ENCODE assay signal across 19 cellular contexts in the genomic region with DNA sequence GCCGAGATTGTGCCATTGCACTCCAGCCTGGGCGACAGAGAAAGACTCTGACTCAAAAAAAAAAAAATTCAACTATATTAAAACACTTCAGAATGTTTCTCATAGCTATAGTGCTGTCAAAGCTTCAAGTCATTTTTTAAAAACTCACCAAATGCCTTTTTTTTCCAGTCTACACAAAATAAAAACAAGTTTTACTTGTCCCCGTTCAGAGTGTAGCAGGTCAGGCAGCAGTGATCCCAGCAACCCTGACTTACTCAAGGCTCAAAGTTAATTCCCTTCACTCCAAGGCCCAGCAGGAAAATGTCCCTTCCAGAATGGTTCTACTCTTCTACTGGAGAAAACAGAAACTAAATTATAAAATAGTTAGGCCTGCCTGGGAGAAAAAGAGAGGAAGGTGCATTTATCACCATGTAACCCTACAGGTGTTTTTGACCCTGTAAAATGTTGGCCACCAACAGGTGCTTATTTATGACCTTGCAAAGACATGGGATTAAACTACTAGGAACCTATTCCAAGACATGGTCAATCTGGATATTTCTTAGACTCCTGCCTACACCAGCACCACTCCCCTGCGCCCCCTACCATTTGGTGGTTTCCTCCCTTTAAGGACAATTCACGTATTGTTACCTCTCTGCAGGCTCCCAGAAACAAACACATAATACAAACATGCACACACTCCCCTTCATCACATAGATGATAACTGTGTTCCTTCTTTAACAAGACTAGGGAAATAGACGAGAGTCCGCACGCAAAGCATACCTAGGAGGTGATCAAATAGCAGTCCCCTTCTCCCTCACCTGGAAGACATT. TPM values are rescaled to one million over a fixed set of nuclear protein-coding genes. Genes with fewer than 3 reads are reported as not detected.
DNase-seq lines count a peak whose midpoint lies in the region; ATAC-seq and TF ChIP-seq lines count a peak whose summit lies in the region.
"Had no signal": no experiment of that assay in that cellular context is flagged by ENCODE, and none has a peak within 500 bp of the region (broad histone marks: within the 10 kb centered on the region; RNA-seq: fewer than 3 reads in every experiment).

No MANE protein-coding gene starts in this region.

- H3K27me3 Mint-ChIP-seq in stimulated activated memory B cell treated with anti-CD40 and anti-IgM and Interleukin-4, amounts not matched to agents 10 μg/mL and 1 μg/mL and 100 μg/mL, for 72 hours: no peaks in the 10 kb centered on the region

- H3K9me3 ChIP-seq in HEK293 (ENCODE audit: control insufficient read depth, insufficient read depth, low read depth, low read length) (no peaks in the 10 kb centered on the region), Panc1 (ENCODE audit: control insufficient read depth, insufficient read depth, low read depth, low read length) (no peaks in the 10 kb centered on the region), breast epithelium (no peaks in the 10 kb centered on the region)
- H3K9me3 ChIP-seq: tibial artery had no signal

- no peaks in the 10 kb centered on the region for H3K36me3 Mint-ChIP-seq in stimulated activated memory B cell treated with anti-CD40 and anti-IgM and Interleukin-4, amounts not matched to agents 10 μg/mL and 1 μg/mL and 100 μg/mL, for 72 hours

- H3K27ac ChIP-seq in HEK293 (ENCODE audit: extremely low read depth, low read depth, low read length): no peak overlapping the region
- H3K27ac ChIP-seq in Panc1 (ENCODE audit: low read length): no peak overlapping the region
- no peak overlapping the region for H3K27ac ChIP-seq in caudate nucleus (ENCODE audit: low read depth, low read length)
- H3K27ac ChIP-seq in breast epithelium: no peak overlapping the region
- H3K27ac ChIP-seq: HL-60, tibial artery, WERI-Rb-1 had no signal

- peak overlapping the region; percentile 88 for H3K27ac Mint-ChIP-seq in stimulated activated memory B cell treated with anti-CD40 and anti-IgM and Interleukin-4, amounts not matched to agents 10 μg/mL and 1 μg/mL and 100 μg/mL, for 72 hours

- POLR2A ChIA-PET in HEK293 (lab: Yijun Ruan, JAX) (interaction anchor here (1.1 kb wide), 1 partner anchor 37 kb away, joined by 3 read pairs; no protein-coding TSS in a partner anchor), Panc1 (lab: Charles Lee) (no interaction called here)

- no peaks in the 10 kb centered on the region for H3K9me3 Mint-ChIP-seq in stimulated activated memory B cell treated with anti-CD40 and anti-IgM and Interleukin-4, amounts not matched to agents 10 μg/mL and 1 μg/mL and 100 μg/mL, for 72 hours

- BruUV-seq in Panc1 (replicated peaks; lab: Mats Ljungman, UMichigan): no TSS peak

- TF ChIP-seq POLR2A in breast epithelium (IDR thresholded peaks at IDR 0.05): no peak

- H3K4me3 ChIP-seq in HEK293 (ENCODE audit: low read depth, low read length) (no peak overlapping the region), Panc1 (ENCODE audit: low read depth in 2 of 2, low read length in 2 of 2) (no peak overlapping the region), breast epithelium (no peak overlapping the region)
- H3K4me3 ChIP-seq: tibial artery had no signal

- H3K4me3 Mint-ChIP-seq in stimulated activated memory B cell treated with anti-CD40 and anti-IgM and Interleukin-4, amounts not matched to agents 10 μg/mL and 1 μg/mL and 100 μg/mL, for 72 hours: peak overlapping the region; percentile 51

- no peak for ATAC-seq in Panc1
- ATAC-seq in esophagus mucosa: peak; percentile 63
- no peak for ATAC-seq in stimulated activated memory B cell treated with anti-CD40 and anti-IgM and Interleukin-4, amounts not matched to agents 10 μg/mL and 1 μg/mL and 100 μg/mL, for 72 hours
- ATAC-seq in HG02852 (IDR thresholded peaks at IDR 0.05; ENCODE audit: unreplicated experiment): no peak

- H3K4me1 Mint-ChIP-seq in stimulated activated memory B cell treated with anti-CD40 and anti-IgM and Interleukin-4, amounts not matched to agents 10 μg/mL and 1 μg/mL and 100 μg/mL, for 72 hours: peaks cover 54% of the 10 kb centered on the region

- in situ Hi-C loops in Panc1 (cut with HindIII; ENCODE audit: low pct_unique_long_range_greater_than_20kb, low sequenced_read_pairs): no loop called here

- TF ChIP-seq CTCF in HEK293 (tag by site-specific recombination; IDR thresholded peaks at IDR 0.05): no peak
- TF ChIP-seq CTCF in Panc1 (IDR thresholded peaks at IDR 0.05): peak; percentile 11; the same call in 1 of the 2 replicates
- TF ChIP-seq CTCF in breast epithelium (IDR thresholded peaks at IDR 0.05): no peak

- H3K27me3 ChIP-seq in Panc1 (ENCODE audit: control insufficient read depth, insufficient read depth, low read length): no peaks in the 10 kb centered on the region
- no peaks in the 10 kb centered on the region for H3K27me3 ChIP-seq in breast epithelium
- H3K27me3 ChIP-seq: tibial artery had no signal

- H3K4me1 ChIP-seq in HEK293 (ENCODE audit: control insufficient read depth, insufficient read depth, low read length) (peaks cover 29% of the 10 kb centered on the region), Panc1 (ENCODE audit: control insufficient read depth, insufficient read depth, low read length) (peaks cover 23% of the 10 kb centered on the region), breast epithelium (peaks cover 0 to 2% of the 10 kb centered on the region in 2 donors)

- H3K36me3 ChIP-seq in HEK293 (ENCODE audit: control insufficient read depth in 2 of 2, insufficient read depth in 1 of 2, low read length in 2 of 2) (no peaks in the 10 kb centered on the region; a peak in 1 of 3 replicates), Panc1 (ENCODE audit: control insufficient read depth, insufficient read depth, low read length) (no peaks in the 10 kb centered on the region), breast epithelium (no peaks in the 10 kb centered on the region)
- H3K36me3 ChIP-seq: tibial artery, WERI-Rb-1 had no signal

- CTCF ChIA-PET in HEK293 (lab: Yijun Ruan, JAX) (no interaction called here), Panc1 (lab: Charles Lee) (interaction anchor here (0.7 kb wide), 1 partner anchor 31 kb away, joined by 3 read pairs; a partner anchor contains a TSS)

- intact Hi-C loops in Panc1 (cut with micrococcal nuclease; ENCODE audit: unreplicated experiment): no loop called here
- intact Hi-C loops in breast epithelium (cut with DNase I; ENCODE audit: low total_unique reads): no loop called here

- DNase-seq in Panc1 (ENCODE audit: low read depth, low spot score) (no peak), caudate nucleus (lab: John Stamatoyannopoulos, UW) (no peak), breast epithelium (ENCODE audit: low spot score in 2 of 2) (no peak)
- DNase-seq: activated CD4-positive, alpha-beta T cell treated with anti-CD3 and anti-CD28 coated beads, Interleukin-2, amount 50 U/mL, for 48 hours; activated naive CD4-positive, alpha-beta T cell treated with Interleukin-2 at 50 U/mL for 16 hours; activated T-cell treated with anti-CD3 and anti-CD28 coated beads for 4 hours; GDM1; hippocampal formation; NCI-H187; NCI-H446 treated with DMSO at 0.1 percent for 48 hours; SHP77 treated with DMSO at 0.1 percent for 48 hours; stimulated activated naive CD4-positive, alpha-beta T cell treated with Interleukin-2 at 50 U/mL for 16 hours; tibial artery; WERI-Rb-1 had no signal

TF ChIP-seq in HEK293, 187 proteins besides CTCF, POLR2A, EP300 and RAD21 (continues in another document):
- TF ChIP-seq ZNF133 (tag by site-specific recombination; IDR thresholded peaks at IDR 0.05) (no peak), ZBTB48 (tag by site-specific recombination; IDR thresholded peaks at IDR 0.05) (no peak), ZFP37 (tag by site-specific recombination; IDR thresholded peaks at IDR 0.05) (no peak), ZNF23 (tag by site-specific recombination; IDR thresholded peaks at IDR 0.05; ENCODE audit: borderline replicate concordance) (no peak), KLF1 (tag by site-specific recombination; IDR thresholded peaks at IDR 0.05) (peak; percentile 73)
- TF ChIP-seq, protein P1, sequence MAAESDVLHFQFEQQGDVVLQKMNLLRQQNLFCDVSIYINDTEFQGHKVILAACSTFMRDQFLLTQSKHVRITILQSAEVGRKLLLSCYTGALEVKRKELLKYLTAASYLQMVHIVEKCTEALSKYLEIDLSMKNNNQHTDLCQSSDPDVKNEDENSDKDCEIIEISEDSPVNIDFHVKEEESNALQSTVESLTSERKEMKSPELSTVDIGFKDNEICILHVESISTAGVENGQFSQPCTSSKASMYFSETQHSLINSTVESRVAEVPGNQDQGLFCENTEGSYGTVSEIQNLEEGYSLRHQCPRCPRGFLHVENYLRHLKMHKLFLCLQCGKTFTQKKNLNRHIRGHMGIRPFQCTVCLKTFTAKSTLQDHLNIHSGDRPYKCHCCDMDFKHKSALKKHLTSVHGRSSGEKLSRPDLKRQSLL (tag by site-specific recombination; IDR thresholded peaks at IDR 0.05): no peak

RNA-seq across cellular contexts. Expression of a gene that starts 5.4 kb away (rescaled TPM):
- total RNA-seq in Panc1 (2021; ENCODE audit: unreplicated experiment): 89.6 TPM
- polyA plus RNA-seq in Panc1 (2012; ENCODE audit: insufficient read length): 112 TPM
- total RNA-seq in esophagus mucosa: 74.2 TPM
- 100 to 1,000 TPM; 156 to 205 (median 188) TPM for total RNA-seq in breast epithelium

RNA-seq across cellular contexts. Expression of a gene that starts 31.2 kb away (rescaled TPM):
- total RNA-seq in Panc1 (2021; ENCODE audit: unreplicated experiment) (97.6 TPM), esophagus mucosa (99.3 TPM), breast epithelium (10 to 100 TPM; 53.9 to 65.3 (median 54.1) TPM)
- 52.4 TPM for polyA plus RNA-seq in Panc1 (2012; ENCODE audit: insufficient read length)

RNA-seq across cellular contexts. Expression of a gene that starts 31.4 kb away (rescaled TPM):
- total RNA-seq in Panc1 (2021; ENCODE audit: unreplicated experiment): 35.8 TPM
- 26.6 TPM for polyA plus RNA-seq in Panc1 (2012; ENCODE audit: insufficient read length)
- 39.0 TPM for total RNA-seq in esophagus mucosa
- total RNA-seq in breast epithelium: 10 to 100 TPM; 21.4 to 36.3 (median 25.2) TPM
